In genomic region chr15:32716960-32717289, GRCh38 we compare ENCODE assay signal across 11 cellular contexts. TPM values are rescaled to one million over a fixed set of nuclear protein-coding genes. Genes with fewer than 3 reads are reported as not detected.
A peak's percentile ranks its signal among the peaks of the same experiment; 100 is the strongest.
DNase-seq lines count a peak whose midpoint lies in the region; ATAC-seq, FAIRE-seq and TF ChIP-seq lines count a peak whose summit lies in the region.
"Had no signal": no experiment of that assay in that cellular context is flagged by ENCODE, and none has a peak within 500 bp of the region (broad histone marks: within the 10 kb centered on the region; RNA-seq: fewer than 3 reads in every experiment).

No MANE protein-coding gene starts in this region.

- H3K79me2 ChIP-seq in hepatocyte: no peaks in the 10 kb centered on the region

- 27% methylated on average over 11 of the region's 11 CpGs for WGBS in hepatocyte (ENCODE audit: low lambda C conversion rate, missing lambda C conversion rate)

- H3K36me3 ChIP-seq in SJCRH30 (no peaks in the 10 kb centered on the region), hepatocyte (replicated peaks; ENCODE audit: insufficient read depth, low read depth) (no peaks in the 10 kb centered on the region)
- H3K36me3 ChIP-seq: WERI-Rb-1 had no signal

- no peak for DNase-seq in GM12892 (ENCODE audit: insufficient read length)
- DNase-seq in SJCRH30: peak in 1 of 2 experiments; percentile 15
- DNase-seq in hepatocyte (ENCODE audit: low spot score): no peak
- no peak for DNase-seq in skeletal muscle cell (ENCODE audit: low read depth)
- DNase-seq in NCI-H2107 (lab: John Stamatoyannopoulos, UW): no peak
- no peak for DNase-seq in HuH-7.5 (ENCODE audit: low spot score)
- DNase-seq in left cardiac atrium: no peak
- DNase-seq: WERI-Rb-1 had no signal

- H3K4me1 ChIP-seq in SJCRH30 (peaks cover 15% of the 10 kb centered on the region), hepatocyte (ENCODE audit: insufficient read depth) (peaks cover 9% of the 10 kb centered on the region)

- no peaks in the 10 kb centered on the region for H4K20me1 ChIP-seq in hepatocyte (ENCODE audit: insufficient read depth, poor library complexity, severe bottlenecking)

- H3K27ac ChIP-seq in SJCRH30 (peak overlapping the region; percentile 97), hepatocyte (no peak overlapping the region)
- H3K27ac ChIP-seq: WERI-Rb-1 had no signal

- TF ChIP-seq CTCF in hepatocyte (IDR thresholded peaks at IDR 0.05; ENCODE audit: poor library complexity): no peak

- H2AFZ ChIP-seq in hepatocyte: peak overlapping the region; percentile 54

- ATAC-seq in GM21381 (IDR thresholded peaks at IDR 0.05; ENCODE audit: unreplicated experiment): no peak
- no peak for ATAC-seq in left cardiac atrium

- H3K27me3 ChIP-seq in SJCRH30 (no peaks in the 10 kb centered on the region), hepatocyte (peaks cover 87% of the 10 kb centered on the region)

- H3K9me3 ChIP-seq in SJCRH30 (replicated peaks) (no peaks in the 10 kb centered on the region), hepatocyte (ENCODE audit: low read depth) (no peaks in the 10 kb centered on the region)
- H3K9me3 ChIP-seq: mucosa of descending colon had no signal

- peak overlapping the region; percentile 80 for H3K4me2 ChIP-seq in hepatocyte

- peak overlapping the region; percentile 77 for H3K4me3 ChIP-seq in SJCRH30
- H3K4me3 ChIP-seq in hepatocyte: no peak overlapping the region
- H3K4me3 ChIP-seq in skeletal muscle cell (ENCODE audit: low read depth, low read length): peak overlapping the region; percentile 80
- H3K4me3 ChIP-seq: mucosa of descending colon had no signal

- FAIRE-seq in GM12892 (lab: Jason Lieb, UNC): peak; percentile 81
- FAIRE-seq: H54 had no signal

- intact Hi-C loops in left cardiac atrium (cut with DNase I): no loop called here

- no peaks in the 10 kb centered on the region for H3K9me2 ChIP-seq in hepatocyte (replicated peaks; ENCODE audit: insufficient read depth)

- TF ChIP-seq POLR2A in GM12892 (IDR thresholded peaks at IDR 0.05; ENCODE audit: low read depth, low read length): no peak

RNA-seq across cellular contexts. Expression of gene GREM1, which starts 0.9 kb away (rescaled TPM):
- not detected for polyA plus RNA-seq in GM12892 (2012; ENCODE audit: missing spikeins)
- 36.3 and 36.6 TPM in 2 replicates for total RNA-seq in SJCRH30 (2014; rRNA removed; shearing (Covaris generic))
- total RNA-seq in hepatocyte (4.5 and 5.7 TPM in 2 replicates), left cardiac atrium (1 to 10 TPM; 1.1 to 2.6 TPM)
- 1.5 and 3.1 TPM in 2 replicates for polyA plus RNA-seq in hepatocyte
